Comparison of ENCODE assay signal across 10 cellular contexts in the genomic region with DNA sequence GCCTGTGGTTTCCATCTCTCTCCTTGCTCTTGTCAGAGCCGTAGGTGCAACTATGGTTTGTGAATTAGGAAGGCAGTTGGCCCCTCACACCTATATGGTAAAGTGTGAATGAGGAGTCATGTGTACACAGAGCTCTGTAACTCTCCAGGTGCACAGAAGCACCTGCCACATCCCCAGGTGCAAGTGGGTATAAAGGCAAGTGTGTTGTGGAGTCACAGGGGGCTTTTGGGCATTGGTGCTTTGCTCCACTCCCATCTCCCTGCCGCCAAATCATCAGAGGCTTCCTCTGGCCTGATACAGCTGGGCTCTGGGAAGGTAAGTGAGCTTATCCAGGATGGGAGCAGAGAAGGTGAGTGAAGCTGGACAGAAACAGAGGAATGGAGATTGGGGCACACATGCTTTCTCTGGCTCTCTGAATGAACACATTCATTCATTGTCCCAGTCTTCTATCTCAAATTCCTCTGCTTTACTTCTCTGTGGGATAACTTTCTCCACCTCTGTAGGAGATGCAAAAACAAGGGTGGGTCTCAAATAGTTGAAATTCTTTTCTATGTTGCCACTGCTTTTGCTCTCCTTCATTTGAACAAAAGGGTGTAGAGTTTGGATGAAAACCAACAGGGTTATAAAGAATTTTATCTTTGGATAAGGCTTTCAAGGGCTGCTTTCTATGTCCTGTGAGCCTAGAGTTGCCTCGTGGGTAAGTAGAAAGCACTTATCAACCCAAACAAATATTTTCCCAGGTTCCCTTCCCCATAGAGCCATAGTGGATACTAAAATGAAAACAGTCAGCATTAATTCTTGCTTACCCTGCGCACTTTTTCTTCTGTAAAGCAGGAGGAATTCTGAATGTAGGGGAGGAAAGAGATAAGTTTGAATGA. TPM values are rescaled to one million over a fixed set of nuclear protein-coding genes. Genes with fewer than 3 reads are reported as not detected.
DNase-seq lines count a peak whose midpoint lies in the region; ATAC-seq, FAIRE-seq and TF ChIP-seq lines count a peak whose summit lies in the region.
"Had no signal": no experiment of that assay in that cellular context is flagged by ENCODE, and none has a peak within 500 bp of the region (broad histone marks: within the 10 kb centered on the region; RNA-seq: fewer than 3 reads in every experiment).

No MANE protein-coding gene starts in this region.

- intact Hi-C loops in pancreas (cut with DNase I) = no loop called here

- 34 to 60% methylated on average over 2 to 4 of the region's 4 CpGs for WGBS in ectodermal cell, 2 experiments
- 45% methylated on average over 4 of the region's 4 CpGs for whole genome bisulfite sequencing in pancreas, 2 donors

- no peak overlapping the region for H3K4me3 ChIP-seq in ectodermal cell (ENCODE audit: insufficient read depth, low read depth, low read length)
- no peak overlapping the region for H3K4me3 ChIP-seq in pancreas

- ATAC-seq in pancreas = peak; percentile 45 to 82 (median 70)
- ATAC-seq in GM21515 (IDR thresholded peaks at IDR 0.05; ENCODE audit: unreplicated experiment) = no peak

- FAIRE-seq in pancreas (lab: Jason Lieb, UNC) = no peak
- FAIRE-seq in GM12892 (lab: Jason Lieb, UNC) = no peak

- H3K9me3 ChIP-seq in ectodermal cell (ENCODE audit: control insufficient read depth, low read length) (no peaks in the 10 kb centered on the region), pancreas (no peaks in the 10 kb centered on the region)

- TF ChIP-seq POLR2A in GM12892 (IDR thresholded peaks at IDR 0.05; ENCODE audit: low read depth, low read length) = no peak

- H3K36me3 ChIP-seq in ectodermal cell (ENCODE audit: control insufficient read depth, insufficient read depth, low read length) (no peaks in the 10 kb centered on the region), pancreas (no peaks in the 10 kb centered on the region)

- no peaks in the 10 kb centered on the region for H3K27me3 ChIP-seq in ectodermal cell (ENCODE audit: control insufficient read depth, insufficient read depth, low read length, poor library complexity, severe bottlenecking)
- no peaks in the 10 kb centered on the region for H3K27me3 ChIP-seq in pancreas

- peaks cover 40% of the 10 kb centered on the region for H3K4me1 ChIP-seq in ectodermal cell (ENCODE audit: control insufficient read depth, insufficient read depth, low read length)
- peaks cover 6 to 16% (median 15%) of the 10 kb centered on the region in 3 donors for H3K4me1 ChIP-seq in pancreas

- DNase-seq in ELF-1 (ENCODE audit: low read depth, low spot score) (peak; percentile 57), NCI-H187 treated with DMSO at 0.1 percent for 48 hours (lab: John Stamatoyannopoulos, UW) (peak; percentile 46), pancreas (no peak), activated gamma-delta T cell treated with Interleukin-2 at 50 U/mL for 16 hours (no peak), GM12892 (ENCODE audit: insufficient read length) (no peak)
- DNase-seq in stimulated activated CD4-positive, alpha-beta T cell treated with anti-CD3 and anti-CD28 coated beads, Interleukin-4, amount 100 ng/mL, for 1 hour = no peak
- DNase-seq: MM.1S, SHP77 had no signal

- H3K27ac ChIP-seq in ectodermal cell (ENCODE audit: insufficient read depth, low read depth, low read length, poor library complexity, severe bottlenecking) (peak overlapping the region; percentile 88), pancreas (peak overlapping the region; percentile 20 to 58 (median 28))

- TF ChIP-seq CTCF in pancreas (IDR thresholded peaks at IDR 0.05) = no peak

RNA-seq across cellular contexts. Expression of a gene that starts 45.0 kb away (rescaled TPM):
- 10.3 TPM for polyA plus RNA-seq in ectodermal cell (2013, experiment 1 of 4)
- 5.3 TPM for polyA plus RNA-seq in ectodermal cell (2013, experiment 2 of 4)
- polyA plus RNA-seq in ectodermal cell (2013, experiment 3 of 4) = 5.3 TPM
- polyA plus RNA-seq in ectodermal cell (2013, experiment 4 of 4) = 6.4 TPM
- total RNA-seq in pancreas = 1 to 10 TPM in 4 of 6 donors, under 1 TPM in 2; 0.28 to 3.7 (median 1.1) TPM
- under 1 TPM; 0.38 to 0.89 TPM for polyA plus RNA-seq in pancreas
- 25.6 TPM for polyA plus RNA-seq in GM12892 (2012; ENCODE audit: missing spikeins)

Comparison
In these comparisons a context has a peak if more than half of its experiments do, and no peak if none do; other contexts are left out.
1. DNase-seq: peak in ELF-1 (single experiment) and NCI-H187 treated with DMSO at 0.1 percent for 48 hours (single experiment); none in pancreas (0 of 6), stimulated activated CD4-positive, alpha-beta T cell treated with anti-CD3 and anti-CD28 coated beads, Interleukin-4, amount 100 ng/mL, for 1 hour (single experiment), activated gamma-delta T cell treated with Interleukin-2 at 50 U/mL for 16 hours (single experiment) and GM12892 (single experiment).